Comparison of ENCODE assay signal across 11 cellular contexts in the genomic region with DNA sequence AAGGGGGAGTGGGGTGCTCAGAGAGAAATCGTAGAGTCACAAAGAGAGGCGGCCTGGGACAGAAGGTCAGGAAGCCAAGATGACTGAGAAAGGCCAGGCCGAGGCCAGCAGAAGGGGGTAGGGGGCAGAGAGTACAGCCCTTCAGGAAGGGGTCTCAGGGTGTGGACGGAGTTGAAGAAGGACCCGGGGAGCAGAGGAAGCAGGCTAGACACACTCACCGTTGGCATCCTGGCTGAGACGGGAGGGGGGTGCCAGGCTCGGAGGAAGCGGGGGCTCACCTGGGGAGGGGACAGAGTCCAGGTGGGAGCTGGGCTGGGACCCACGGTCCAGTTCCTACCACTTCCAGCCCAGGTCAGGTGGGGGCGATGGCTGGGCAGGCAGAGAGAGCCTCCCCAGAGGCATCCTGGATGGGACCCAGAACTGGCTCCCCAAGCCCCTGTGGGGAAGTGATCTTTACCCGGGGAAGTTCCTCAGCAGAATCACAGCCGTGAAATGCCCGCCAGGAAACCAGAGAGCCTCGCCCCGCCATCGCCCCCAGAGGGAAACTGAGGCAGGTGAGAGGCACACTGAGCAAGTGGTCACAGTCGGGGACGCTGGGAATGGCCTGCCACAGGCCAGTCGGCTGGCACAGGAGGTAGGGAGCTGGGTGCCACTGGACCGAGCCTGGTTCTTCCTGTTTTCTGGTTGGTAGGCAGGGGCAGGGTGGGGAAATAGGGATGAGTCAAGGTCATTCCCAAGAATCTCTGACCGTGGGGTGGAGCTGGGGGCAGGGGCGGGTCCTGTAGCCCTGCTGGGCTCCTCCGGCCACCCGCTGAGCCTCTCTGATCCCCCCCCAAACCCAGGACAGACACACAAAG. TPM values are rescaled to one million over a fixed set of nuclear protein-coding genes. Genes with fewer than 3 reads are reported as not detected.
DNase-seq lines count a peak whose midpoint lies in the region; ATAC-seq lines count a peak whose summit lies in the region.
"Had no signal": no experiment of that assay in that cellular context is flagged by ENCODE, and none has a peak within 500 bp of the region (broad histone marks: within the 10 kb centered on the region; RNA-seq: fewer than 3 reads in every experiment).

No MANE protein-coding gene starts in this region.

- H3K27me3 ChIP-seq in right cardiac atrium (ENCODE audit: control insufficient read depth, insufficient read depth) = no peaks in the 10 kb centered on the region
- H3K27me3 ChIP-seq: testis had no signal

- peaks cover 22% of the 10 kb centered on the region for H3K9me3 Mint-ChIP-seq in activated T-helper 1 cell treated with anti-CD3 and anti-CD28 coated beads, Interleukin-12 subunit alpha, Interleukin-12 subunit beta, Interleukin-2, Interleukin-4 antibody, amounts not matched to agents 30 ng/mL and 10 ng/mL and 1 ng/mL, durations not matched to agents 14 hours and 24 hours and 36 hours

- peak in 1 of 3 donors; percentile 40 for DNase-seq in right cardiac atrium
- DNase-seq in left ventricle myocardium superior = no peak
- no peak for DNase-seq in activated T-helper 1 cell treated with anti-CD3 and anti-CD28 coated beads, Interleukin-12 subunit alpha, Interleukin-12 subunit beta, Interleukin-2, Interleukin-4 antibody, amounts not matched to agents 30 ng/mL and 10 ng/mL and 1 ng/mL, durations not matched to agents 14 hours and 24 hours and 36 hours (ENCODE audit: low spot score)
- peak; percentile 45 for DNase-seq in kidney tubule cell (ENCODE audit: low spot score)
- no peak for DNase-seq in Kasumi-1 (lab: John Stamatoyannopoulos, UW)
- DNase-seq in RPMI8226 = no peak
- no peak for DNase-seq in effector CD4-positive, alpha-beta T cell
- DNase-seq: DMS 273 treated with DMSO at 0.1 percent for 48 hours, testis had no signal

- no peak overlapping the region for H3K27ac ChIP-seq in right cardiac atrium (ENCODE audit: low read length)
- H3K27ac ChIP-seq: foreskin keratinocyte, testis had no signal

- peaks cover 10% of the 10 kb centered on the region for H3K9me3 ChIP-seq in right cardiac atrium (ENCODE audit: control insufficient read depth, low read length)
- H3K9me3 ChIP-seq: testis had no signal

- peaks cover 8% of the 10 kb centered on the region for H3K27me3 Mint-ChIP-seq in activated T-helper 1 cell treated with anti-CD3 and anti-CD28 coated beads, Interleukin-12 subunit alpha, Interleukin-12 subunit beta, Interleukin-2, Interleukin-4 antibody, amounts not matched to agents 30 ng/mL and 10 ng/mL and 1 ng/mL, durations not matched to agents 14 hours and 24 hours and 36 hours (ENCODE audit: insufficient read depth)

- 25% methylated on average over 25 of the region's 25 CpGs for WGBS in right cardiac atrium

- intact Hi-C loops in right cardiac atrium (cut with DNase I) = no loop called here
- intact Hi-C loops in left ventricle myocardium superior (cut with micrococcal nuclease) = no loop called here
- intact Hi-C loops in activated T-helper 1 cell treated with anti-CD3 and anti-CD28 coated beads, Interleukin-12 subunit alpha, Interleukin-12 subunit beta, Interleukin-2, Interleukin-4 antibody, amounts not matched to agents 30 ng/mL and 10 ng/mL and 1 ng/mL, durations not matched to agents 14 hours and 24 hours and 36 hours (cut with micrococcal nuclease) = no loop called here

- no peak overlapping the region for H3K4me3 ChIP-seq in right cardiac atrium (ENCODE audit: low read length)

- peaks cover 15% of the 10 kb centered on the region for H3K36me3 Mint-ChIP-seq in activated T-helper 1 cell treated with anti-CD3 and anti-CD28 coated beads, Interleukin-12 subunit alpha, Interleukin-12 subunit beta, Interleukin-2, Interleukin-4 antibody, amounts not matched to agents 30 ng/mL and 10 ng/mL and 1 ng/mL, durations not matched to agents 14 hours and 24 hours and 36 hours (ENCODE audit: low read depth)

- peak overlapping the region; percentile 75 for H3K4me3 Mint-ChIP-seq in activated T-helper 1 cell treated with anti-CD3 and anti-CD28 coated beads, Interleukin-12 subunit alpha, Interleukin-12 subunit beta, Interleukin-2, Interleukin-4 antibody, amounts not matched to agents 30 ng/mL and 10 ng/mL and 1 ng/mL, durations not matched to agents 14 hours and 24 hours and 36 hours

- no peak overlapping the region for H3K27ac Mint-ChIP-seq in activated T-helper 1 cell treated with anti-CD3 and anti-CD28 coated beads, Interleukin-12 subunit alpha, Interleukin-12 subunit beta, Interleukin-2, Interleukin-4 antibody, amounts not matched to agents 30 ng/mL and 10 ng/mL and 1 ng/mL, durations not matched to agents 14 hours and 24 hours and 36 hours

- H3K4me1 Mint-ChIP-seq in activated T-helper 1 cell treated with anti-CD3 and anti-CD28 coated beads, Interleukin-12 subunit alpha, Interleukin-12 subunit beta, Interleukin-2, Interleukin-4 antibody, amounts not matched to agents 30 ng/mL and 10 ng/mL and 1 ng/mL, durations not matched to agents 14 hours and 24 hours and 36 hours (ENCODE audit: low read depth) = no peaks in the 10 kb centered on the region

- H3K4me1 ChIP-seq in right cardiac atrium (ENCODE audit: control insufficient read depth, insufficient read depth, low read length) = no peaks in the 10 kb centered on the region
- H3K4me1 ChIP-seq: foreskin keratinocyte, testis had no signal

- peak; percentile 8 to 23 for ATAC-seq in right cardiac atrium
- ATAC-seq in left ventricle myocardium superior = no peak
- no peak for ATAC-seq in GM19463 (IDR thresholded peaks at IDR 0.05; ENCODE audit: unreplicated experiment)

RNA-seq across cellular contexts. Expression of a gene that starts 1.3 kb away (rescaled TPM):
- total RNA-seq in right cardiac atrium (1 to 10 TPM in 2 of 4 donors, under 1 TPM in 2; 0.51 to 1.8 (median 1.0) TPM), left ventricle myocardium superior (0.62 TPM)
- polyA plus RNA-seq in right cardiac atrium = 0.36 TPM
- 21.5 and 24.3 TPM in 2 replicates for total RNA-seq in activated T-helper 1 cell treated with anti-CD3 and anti-CD28 coated beads, Interleukin-12 subunit alpha, Interleukin-12 subunit beta, Interleukin-2, Interleukin-4 antibody, amounts not matched to agents 30 ng/mL and 10 ng/mL and 1 ng/mL, durations not matched to agents 14 hours and 24 hours and 36 hours
- total RNA-seq: foreskin keratinocyte had no signal
- polyA plus RNA-seq: foreskin keratinocyte had no signal

RNA-seq across cellular contexts. Expression of a gene that starts 12.8 kb away (rescaled TPM):
- total RNA-seq in right cardiac atrium = not detected
- not detected for polyA plus RNA-seq in right cardiac atrium
- total RNA-seq in left ventricle myocardium superior = not detected
- total RNA-seq in activated T-helper 1 cell treated with anti-CD3 and anti-CD28 coated beads, Interleukin-12 subunit alpha, Interleukin-12 subunit beta, Interleukin-2, Interleukin-4 antibody, amounts not matched to agents 30 ng/mL and 10 ng/mL and 1 ng/mL, durations not matched to agents 14 hours and 24 hours and 36 hours = not detected in 2 replicates
- total RNA-seq: foreskin keratinocyte had no signal
- polyA plus RNA-seq: foreskin keratinocyte had no signal

RNA-seq across cellular contexts. Expression of a gene that starts 22.4 kb away (rescaled TPM):
- total RNA-seq in right cardiac atrium = 10 to 100 TPM; 62.9 to 78.1 (median 69.4) TPM
- polyA plus RNA-seq in right cardiac atrium = 129 TPM
- 70.8 TPM for total RNA-seq in left ventricle myocardium superior
- total RNA-seq in activated T-helper 1 cell treated with anti-CD3 and anti-CD28 coated beads, Interleukin-12 subunit alpha, Interleukin-12 subunit beta, Interleukin-2, Interleukin-4 antibody, amounts not matched to agents 30 ng/mL and 10 ng/mL and 1 ng/mL, durations not matched to agents 14 hours and 24 hours and 36 hours = 88.2 and 94.7 TPM in 2 replicates

RNA-seq across cellular contexts. Expression of a gene that starts 23.3 kb away (rescaled TPM):
- total RNA-seq in right cardiac atrium (10 to 100 TPM; 10.5 to 14.0 (median 11.8) TPM), left ventricle myocardium superior (12.5 TPM)
- 13.1 TPM for polyA plus RNA-seq in right cardiac atrium
- 45.4 and 48.9 TPM in 2 replicates for total RNA-seq in activated T-helper 1 cell treated with anti-CD3 and anti-CD28 coated beads, Interleukin-12 subunit alpha, Interleukin-12 subunit beta, Interleukin-2, Interleukin-4 antibody, amounts not matched to agents 30 ng/mL and 10 ng/mL and 1 ng/mL, durations not matched to agents 14 hours and 24 hours and 36 hours

Comparison
In these comparisons a context has a peak if more than half of its experiments do, and no peak if none do; other contexts are left out.
1. ATAC-seq: peak in right cardiac atrium (2 of 2); none in left ventricle myocardium superior (single experiment) and GM19463 (single experiment).